9 cellular contexts compared by ENCODE assay signal in the genomic region with DNA sequence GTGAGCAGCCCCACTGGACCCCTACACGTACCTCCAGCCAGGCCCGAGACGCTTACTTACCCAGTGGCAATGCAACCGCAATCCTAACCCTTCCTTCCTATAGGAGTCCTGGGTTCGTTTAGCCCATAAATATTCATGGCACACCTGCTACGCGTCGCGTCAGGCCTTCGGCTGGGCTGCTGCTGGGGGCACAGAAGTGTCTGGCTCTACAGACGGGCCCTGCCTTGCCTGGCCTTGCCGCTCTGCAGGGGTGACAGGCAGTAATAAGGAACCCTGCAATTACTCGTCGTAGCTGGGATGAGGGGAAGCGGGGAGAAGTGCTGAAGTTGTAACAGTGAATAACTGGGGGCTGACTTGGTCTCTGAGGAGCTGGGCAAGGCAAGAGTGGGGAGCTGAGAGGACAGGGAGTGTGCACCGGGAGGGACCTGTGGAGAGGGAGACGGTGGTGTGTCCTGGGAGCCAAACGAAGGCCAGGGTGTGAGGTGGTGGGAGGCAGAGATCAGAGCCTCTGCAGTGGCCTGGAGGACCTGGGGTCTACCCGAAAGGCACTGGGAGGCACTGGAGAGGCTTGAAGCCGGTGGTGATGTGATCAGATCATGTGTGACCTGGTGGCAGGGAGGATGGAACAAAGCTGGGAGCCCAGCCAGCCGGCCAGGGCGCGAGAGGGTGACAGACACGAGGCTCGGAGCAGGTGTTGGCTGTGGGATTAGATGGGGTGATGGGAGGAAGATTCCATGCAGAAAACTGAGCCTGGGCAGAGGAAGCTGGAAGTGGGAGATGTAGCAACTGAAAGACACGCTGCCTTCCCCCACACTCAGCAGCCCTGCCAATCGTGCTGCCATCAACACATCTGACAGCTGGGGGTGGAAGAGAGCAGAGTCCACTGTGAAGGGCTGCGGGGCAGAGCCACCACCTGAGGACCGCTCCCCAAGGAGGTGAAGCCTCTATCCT. TPM values are rescaled to one million over a fixed set of nuclear protein-coding genes. Genes with fewer than 3 reads are reported as not detected.
DNase-seq lines count a peak whose midpoint lies in the region; ATAC-seq and TF ChIP-seq lines count a peak whose summit lies in the region.
"Had no signal": no experiment of that assay in that cellular context is flagged by ENCODE, and none has a peak within 500 bp of the region (broad histone marks: within the 10 kb centered on the region; RNA-seq: fewer than 3 reads in every experiment).

No MANE protein-coding gene starts in this region.

- intact Hi-C loops in PC-3 (cut with micrococcal nuclease), result loop anchor here (5.0 kb wide), 1 partner anchor 162 kb away; the partner anchor contains the start of gene SLC22A23
- intact Hi-C loops in sigmoid colon (cut with DNase I), result no loop called here

- H3F3A ChIP-seq in PC-3 (ENCODE audit: low read length, unreplicated experiment), result no peaks in the 10 kb centered on the region

- H3K9ac ChIP-seq in PC-3 (ENCODE audit: low read length) (no peak overlapping the region), Karpas-422 (ENCODE audit: low read length) (no peak overlapping the region)

- no peaks in the 10 kb centered on the region for H3K79me2 ChIP-seq in PC-3 (ENCODE audit: low read length)
- no peaks in the 10 kb centered on the region for H3K79me2 ChIP-seq in hepatocyte
- H3K79me2 ChIP-seq in Karpas-422 (ENCODE audit: low read length), result no peaks in the 10 kb centered on the region

- WGBS in hepatocyte (ENCODE audit: low lambda C conversion rate, missing lambda C conversion rate), result 85% methylated on average over 29 of the region's 29 CpGs
- 71 to 73% methylated on average over 29 of the region's 29 CpGs for WGBS in sigmoid colon, 2 donors

- H3K9me2 ChIP-seq in PC-3 (replicated peaks; ENCODE audit: low read length) (no peaks in the 10 kb centered on the region), hepatocyte (replicated peaks; ENCODE audit: insufficient read depth) (no peaks in the 10 kb centered on the region), Karpas-422 (replicated peaks; ENCODE audit: insufficient read depth, low read length) (no peaks in the 10 kb centered on the region)

- no peaks in the 10 kb centered on the region for H4K20me1 ChIP-seq in PC-3 (ENCODE audit: low read length)
- H4K20me1 ChIP-seq in hepatocyte (ENCODE audit: insufficient read depth, poor library complexity, severe bottlenecking), result no peaks in the 10 kb centered on the region
- H4K20me1 ChIP-seq in Karpas-422 (ENCODE audit: insufficient read depth, low read depth, low read length), result no peaks in the 10 kb centered on the region

- H3K4me2 ChIP-seq in PC-3 (ENCODE audit: low read length) (no peak overlapping the region), hepatocyte (no peak overlapping the region), Karpas-422 (ENCODE audit: low read depth, low read length, poor library complexity, severe bottlenecking) (no peak overlapping the region)

- H3K9me3 ChIP-seq in PC-3 (ENCODE audit: low read length), result no peaks in the 10 kb centered on the region
- no peaks in the 10 kb centered on the region for H3K9me3 ChIP-seq in hepatocyte (ENCODE audit: low read depth)
- no peaks in the 10 kb centered on the region for H3K9me3 ChIP-seq in sigmoid colon
- no peaks in the 10 kb centered on the region for H3K9me3 ChIP-seq in Karpas-422 (ENCODE audit: low read length)

- DNase-seq in NCI-H1092 treated with DMSO at 0.1 percent for 48 hours (lab: John Stamatoyannopoulos, UW) (peak; percentile 35), NCI-H1092 (lab: John Stamatoyannopoulos, UW) (no peak), PC-3 (peak; percentile 20), hepatocyte (ENCODE audit: low spot score) (peak; percentile 64), sigmoid colon (peak; percentile 50), Karpas-422 (no peak), 8988T (no peak)
- DNase-seq: MM.1S had no signal

- TF ChIP-seq CTCF in PC-3 (conservative IDR thresholded peaks at IDR 0.05; ENCODE audit: low read depth, low read length) (peak; percentile 41), hepatocyte (IDR thresholded peaks at IDR 0.05; ENCODE audit: poor library complexity) (peak; percentile 25), sigmoid colon (IDR thresholded peaks at IDR 0.05) (no peak)

- CTCF ChIA-PET in PC-3 (lab: Charles Lee), result no interaction called here

- H3K36me3 ChIP-seq in PC-3 (ENCODE audit: low read depth, low read length) (no peaks in the 10 kb centered on the region), hepatocyte (replicated peaks; ENCODE audit: insufficient read depth, low read depth) (no peaks in the 10 kb centered on the region), sigmoid colon (peaks cover 0 to 19% (median 0%) of the 10 kb centered on the region in 4 donors), Karpas-422 (ENCODE audit: insufficient read depth, low read length) (no peaks in the 10 kb centered on the region)

- no peak for TF ChIP-seq POLR2A in sigmoid colon (IDR thresholded peaks at IDR 0.05)

- H3K4me1 ChIP-seq in PC-3 (ENCODE audit: insufficient read depth, low read length) (peaks cover 18% of the 10 kb centered on the region), hepatocyte (ENCODE audit: insufficient read depth) (no peaks in the 10 kb centered on the region), sigmoid colon (no peaks in the 10 kb centered on the region), Karpas-422 (ENCODE audit: low read length) (no peaks in the 10 kb centered on the region)

- no peak overlapping the region for H3K4me3 ChIP-seq in PC-3 (ENCODE audit: low read length)
- no peak overlapping the region for H3K4me3 ChIP-seq in hepatocyte
- no peak overlapping the region for H3K4me3 ChIP-seq in sigmoid colon
- H3K4me3 ChIP-seq in Karpas-422 (ENCODE audit: low read length), result no peak overlapping the region

- H2AFZ ChIP-seq in PC-3 (ENCODE audit: low read length) (no peak overlapping the region), hepatocyte (no peak overlapping the region), Karpas-422 (ENCODE audit: low read length) (no peak overlapping the region)

- ATAC-seq in PC-3 (no peak; the same call in 1 of the 2 replicates), HG03442 (IDR thresholded peaks at IDR 0.05; ENCODE audit: unreplicated experiment) (no peak)

- no peak for TF ChIP-seq EP300 in sigmoid colon (IDR thresholded peaks at IDR 0.05)

- H3K27me3 ChIP-seq in PC-3 (ENCODE audit: low read length) (no peaks in the 10 kb centered on the region), hepatocyte (no peaks in the 10 kb centered on the region), sigmoid colon (no peaks in the 10 kb centered on the region), Karpas-422 (ENCODE audit: low read length) (no peaks in the 10 kb centered on the region)

- POLR2A ChIA-PET in PC-3 (lab: Charles Lee; ENCODE audit: unreplicated experiment), result no interaction called here

- no TSS peak for BruUV-seq in PC-3 (replicated peaks; lab: Mats Ljungman, UMichigan)

- H3K27ac ChIP-seq in PC-3 (ENCODE audit: low read length) (no peak overlapping the region), hepatocyte (no peak overlapping the region), sigmoid colon (no peak overlapping the region), Karpas-422 (ENCODE audit: low read length) (no peak overlapping the region)

RNA-seq across cellular contexts. Expression of gene PSMG4, which starts 36.4 kb away (rescaled TPM):
- total RNA-seq in PC-3 (2014; rRNA removed) (51.9 and 63.3 TPM in 2 replicates), hepatocyte (8.1 and 15.5 TPM in 2 replicates), sigmoid colon (10 to 100 TPM; 26.4 to 39.0 (median 30.6) TPM)
- polyA plus RNA-seq in hepatocyte (26.4 and 28.1 TPM in 2 replicates), sigmoid colon (10 to 100 TPM; 14.6 to 30.1 (median 30.0) TPM)
- total RNA-seq in Karpas-422 (2014; rRNA removed; shearing (Covaris generic); ENCODE audit: low replicate concordance), result 42.3 and 90.4 TPM in 2 replicates

Comparison
In these comparisons a context has a peak if more than half of its experiments do, and no peak if none do; other contexts are left out.
1. DNase-seq: peak in NCI-H1092 treated with DMSO at 0.1 percent for 48 hours (single experiment), PC-3 (single experiment), hepatocyte (single experiment) and sigmoid colon (single experiment); none in NCI-H1092 (single experiment), Karpas-422 (single experiment) and 8988T (single experiment).
2. CTCF ChIP-seq: peak in PC-3 (single experiment) and hepatocyte (single experiment); none in sigmoid colon (0 of 4).